Comparison of ENCODE assay signal across 18 cellular contexts in genomic region chr15:28911295-28911979, GRCh38. TPM values are rescaled to one million over a fixed set of nuclear protein-coding genes. Genes with fewer than 3 reads are reported as not detected.
DNase-seq lines count a peak whose midpoint lies in the region; ATAC-seq and TF ChIP-seq lines count a peak whose summit lies in the region.
"Had no signal": no experiment of that assay in that cellular context is flagged by ENCODE, and none has a peak within 500 bp of the region (broad histone marks: within the 10 kb centered on the region; RNA-seq: fewer than 3 reads in every experiment).

No MANE protein-coding gene starts in this region.

- WGBS in ectodermal cell, 2 experiments: 53 to 55% methylated on average over 10 of the region's 10 CpGs
- 53 to 56% methylated on average over 10 of the region's 10 CpGs for WGBS in sigmoid colon, 2 donors

- TF ChIP-seq EP300 in sigmoid colon (IDR thresholded peaks at IDR 0.05): no peak

- no peak for ATAC-seq in GM21526 (IDR thresholded peaks at IDR 0.05; ENCODE audit: low FRiP score, unreplicated experiment)
- ATAC-seq: activated T-helper 17 cell treated with anti-CD3 and anti-CD28 coated beads, Interleukin-2, amount 50 U/mL, for 72 hours; HepG2; T-helper 17 cell had no signal

- no peak for TF ChIP-seq POLR2A in sigmoid colon (IDR thresholded peaks at IDR 0.05)
- TF ChIP-seq POLR2A in uterus (IDR thresholded peaks at IDR 0.05): no peak

- peaks cover 26% of the 10 kb centered on the region for H3K4me1 ChIP-seq in ectodermal cell (ENCODE audit: control insufficient read depth, insufficient read depth, low read length)
- no peaks in the 10 kb centered on the region for H3K4me1 ChIP-seq in sigmoid colon
- no peaks in the 10 kb centered on the region for H3K4me1 ChIP-seq in uterus
- H3K4me1 ChIP-seq: left ventricle myocardium inferior had no signal

- H3K9me3 ChIP-seq in ectodermal cell (ENCODE audit: control insufficient read depth, low read length) (no peaks in the 10 kb centered on the region), sigmoid colon (no peaks in the 10 kb centered on the region), uterus (no peaks in the 10 kb centered on the region)
- H3K9me3 ChIP-seq: left ventricle myocardium inferior had no signal

- H3K36me3 Mint-ChIP-seq in activated T-helper 1 cell treated with anti-CD3 and anti-CD28 coated beads, Interleukin-12 subunit alpha, Interleukin-12 subunit beta, Interleukin-2, Interleukin-4 antibody, amounts not matched to agents 30 ng/mL and 10 ng/mL and 1 ng/mL, durations not matched to agents 14 hours and 24 hours and 36 hours (ENCODE audit: low read depth): no peaks in the 10 kb centered on the region

- H3K4me1 Mint-ChIP-seq in activated T-helper 1 cell treated with anti-CD3 and anti-CD28 coated beads, Interleukin-12 subunit alpha, Interleukin-12 subunit beta, Interleukin-2, Interleukin-4 antibody, amounts not matched to agents 30 ng/mL and 10 ng/mL and 1 ng/mL, durations not matched to agents 14 hours and 24 hours and 36 hours (ENCODE audit: low read depth): no peaks in the 10 kb centered on the region
- H3K4me1 Mint-ChIP-seq: activated T-helper 17 cell treated with anti-CD3 and anti-CD28 coated beads, Interleukin-2, amount 50 U/mL, for 72 hours had no signal

- peaks cover 6% of the 10 kb centered on the region for H3K27me3 Mint-ChIP-seq in activated T-helper 1 cell treated with anti-CD3 and anti-CD28 coated beads, Interleukin-12 subunit alpha, Interleukin-12 subunit beta, Interleukin-2, Interleukin-4 antibody, amounts not matched to agents 30 ng/mL and 10 ng/mL and 1 ng/mL, durations not matched to agents 14 hours and 24 hours and 36 hours (ENCODE audit: insufficient read depth)
- H3K27me3 Mint-ChIP-seq: activated CD4-positive, alpha-beta T cell treated with anti-CD3 and anti-CD28 coated beads, Interleukin-2, amount 10 ng/mL, durations not matched to agents 7 days and 5 days; activated T-helper 17 cell treated with anti-CD3 and anti-CD28 coated beads, Interleukin-2, amount 50 U/mL, for 72 hours; T-helper 17 cell had no signal

- H3K36me3 ChIP-seq in ectodermal cell (ENCODE audit: control insufficient read depth, insufficient read depth, low read length) (no peaks in the 10 kb centered on the region), sigmoid colon (no peaks in the 10 kb centered on the region), uterus (no peaks in the 10 kb centered on the region)
- H3K36me3 ChIP-seq: left ventricle myocardium inferior had no signal

- H3K4me3 ChIP-seq in ectodermal cell (ENCODE audit: insufficient read depth, low read depth, low read length): no peak overlapping the region
- no peak overlapping the region for H3K4me3 ChIP-seq in sigmoid colon
- no peak overlapping the region for H3K4me3 ChIP-seq in uterus
- H3K4me3 ChIP-seq: left ventricle myocardium inferior had no signal

- DNase-seq in NCI-H2171 treated with DMSO at 0.1 percent for 48 hours (lab: John Stamatoyannopoulos, UW) (peak; percentile 21), NCI-H2171 (lab: John Stamatoyannopoulos, UW) (no peak), OCI-M1 (lab: John Stamatoyannopoulos, UW) (peak; percentile 95), sigmoid colon (peak; percentile 39), uterus (no peak)
- DNase-seq in activated T-helper 1 cell treated with anti-CD3 and anti-CD28 coated beads, Interleukin-12 subunit alpha, Interleukin-12 subunit beta, Interleukin-2, Interleukin-4 antibody, amounts not matched to agents 30 ng/mL and 10 ng/mL and 1 ng/mL, durations not matched to agents 14 hours and 24 hours and 36 hours (ENCODE audit: low spot score): no peak
- DNase-seq: activated CD4-positive, alpha-beta T cell treated with anti-CD3 and anti-CD28 coated beads, Interleukin-2, amount 10 ng/mL, durations not matched to agents 7 days and 5 days; effector CD4-positive, alpha-beta T cell; left ventricle myocardium inferior; NCI-H526 treated with DMSO at 0.1 percent for 48 hours; T-helper 17 cell; trophoblast cell had no signal

- H3K27me3 ChIP-seq in ectodermal cell (ENCODE audit: control insufficient read depth, insufficient read depth, low read length, poor library complexity, severe bottlenecking): no peaks in the 10 kb centered on the region
- H3K27me3 ChIP-seq in sigmoid colon: no peaks in the 10 kb centered on the region
- H3K27me3 ChIP-seq in uterus: no peaks in the 10 kb centered on the region

- H3K9me3 Mint-ChIP-seq in activated T-helper 1 cell treated with anti-CD3 and anti-CD28 coated beads, Interleukin-12 subunit alpha, Interleukin-12 subunit beta, Interleukin-2, Interleukin-4 antibody, amounts not matched to agents 30 ng/mL and 10 ng/mL and 1 ng/mL, durations not matched to agents 14 hours and 24 hours and 36 hours: no peaks in the 10 kb centered on the region
- H3K9me3 Mint-ChIP-seq: activated CD4-positive, alpha-beta T cell treated with anti-CD3 and anti-CD28 coated beads, Interleukin-2, amount 10 ng/mL, durations not matched to agents 7 days and 5 days; activated T-helper 17 cell treated with anti-CD3 and anti-CD28 coated beads, Interleukin-2, amount 50 U/mL, for 72 hours had no signal

- TF ChIP-seq CTCF in sigmoid colon (IDR thresholded peaks at IDR 0.05): no peak
- TF ChIP-seq CTCF in uterus (IDR thresholded peaks at IDR 0.05): no peak

- no peak overlapping the region for H3K27ac Mint-ChIP-seq in activated T-helper 1 cell treated with anti-CD3 and anti-CD28 coated beads, Interleukin-12 subunit alpha, Interleukin-12 subunit beta, Interleukin-2, Interleukin-4 antibody, amounts not matched to agents 30 ng/mL and 10 ng/mL and 1 ng/mL, durations not matched to agents 14 hours and 24 hours and 36 hours
- H3K27ac Mint-ChIP-seq: activated CD4-positive, alpha-beta T cell treated with anti-CD3 and anti-CD28 coated beads, Interleukin-2, amount 10 ng/mL, durations not matched to agents 7 days and 5 days; activated T-helper 17 cell treated with anti-CD3 and anti-CD28 coated beads, Interleukin-2, amount 50 U/mL, for 72 hours; T-helper 17 cell had no signal

- H3K27ac ChIP-seq in ectodermal cell (ENCODE audit: insufficient read depth, low read depth, low read length, poor library complexity, severe bottlenecking) (peak overlapping the region; percentile 27), sigmoid colon (no peak overlapping the region), uterus (no peak overlapping the region)
- H3K27ac ChIP-seq: left ventricle myocardium inferior, RWPE1 had no signal

- no peak overlapping the region for H3K4me3 Mint-ChIP-seq in activated T-helper 1 cell treated with anti-CD3 and anti-CD28 coated beads, Interleukin-12 subunit alpha, Interleukin-12 subunit beta, Interleukin-2, Interleukin-4 antibody, amounts not matched to agents 30 ng/mL and 10 ng/mL and 1 ng/mL, durations not matched to agents 14 hours and 24 hours and 36 hours
- H3K4me3 Mint-ChIP-seq: activated CD4-positive, alpha-beta T cell treated with anti-CD3 and anti-CD28 coated beads, Interleukin-2, amount 10 ng/mL, durations not matched to agents 7 days and 5 days; activated T-helper 17 cell treated with anti-CD3 and anti-CD28 coated beads, Interleukin-2, amount 50 U/mL, for 72 hours; T-helper 17 cell had no signal

- intact Hi-C loops in sigmoid colon (cut with DNase I): no loop called here
- intact Hi-C loops in activated T-helper 1 cell treated with anti-CD3 and anti-CD28 coated beads, Interleukin-12 subunit alpha, Interleukin-12 subunit beta, Interleukin-2, Interleukin-4 antibody, amounts not matched to agents 30 ng/mL and 10 ng/mL and 1 ng/mL, durations not matched to agents 14 hours and 24 hours and 36 hours (cut with micrococcal nuclease): no loop called here
- intact Hi-C loops in uterus (cut with DNase I; ENCODE audit: low total_unique reads): no loop called here

RNA-seq across cellular contexts. Expression of gene APBA2, which starts 25.7 kb away (rescaled TPM):
- polyA plus RNA-seq in ectodermal cell (2013, experiment 1 of 4): 77.3 TPM
- 72.2 TPM for polyA plus RNA-seq in ectodermal cell (2013, experiment 2 of 4)
- polyA plus RNA-seq in ectodermal cell (2013, experiment 3 of 4): 58.2 TPM
- polyA plus RNA-seq in ectodermal cell (2013, experiment 4 of 4): 62.1 TPM
- total RNA-seq in sigmoid colon (1 to 10 TPM; 1.4 to 1.7 (median 1.5) TPM), uterus (10 to 100 TPM in 1 of 4 donors, 1 to 10 TPM in 2, not detected in 1; 2.3 to 15.0 (median 4.6) TPM)
- 10 to 100 TPM in 1 of 3 donors, 1 to 10 TPM in 1, under 1 TPM in 1; 0.46 to 10.7 (median 3.6) TPM for polyA plus RNA-seq in sigmoid colon
- total RNA-seq in activated T-helper 1 cell treated with anti-CD3 and anti-CD28 coated beads, Interleukin-12 subunit alpha, Interleukin-12 subunit beta, Interleukin-2, Interleukin-4 antibody, amounts not matched to agents 30 ng/mL and 10 ng/mL and 1 ng/mL, durations not matched to agents 14 hours and 24 hours and 36 hours: 0.80 and 0.86 TPM in 2 replicates
- total RNA-seq: myocyte had no signal

Comparison
In these comparisons a context has a peak if more than half of its experiments do, and no peak if none do; other contexts are left out.
1. DNase-seq: peak in NCI-H2171 treated with DMSO at 0.1 percent for 48 hours (single experiment), OCI-M1 (single experiment) and sigmoid colon (single experiment); none in NCI-H2171 (single experiment), activated T-helper 1 cell treated with anti-CD3 and anti-CD28 coated beads, Interleukin-12 subunit alpha, Interleukin-12 subunit beta, Interleukin-2, Interleukin-4 antibody, amounts not matched to agents 30 ng/mL and 10 ng/mL and 1 ng/mL, durations not matched to agents 14 hours and 24 hours and 36 hours (single experiment) and uterus (0 of 2).